In genomic region chr3:69200384-69201068, GRCh38 we compare ENCODE assay signal across 8 cellular contexts.
DNase-seq lines count a peak whose midpoint lies in the region; ATAC-seq and TF ChIP-seq lines count a peak whose summit lies in the region.

No MANE protein-coding gene starts in this region.

- no peak overlapping the region for H3K9ac ChIP-seq in HUES48 (ENCODE audit: low read depth, low read length)
- H3K9ac ChIP-seq in mucosa of rectum (ENCODE audit: low read depth in 1 of 2, low read length in 2 of 2), result peak overlapping the region; percentile 64 to 85

- H3K27me3 ChIP-seq in HUES48 (ENCODE audit: control insufficient read depth, insufficient read depth, low read length) (no peaks in the 10 kb centered on the region), ectodermal cell (ENCODE audit: control insufficient read depth, insufficient read depth, low read length, poor library complexity, severe bottlenecking) (no peaks in the 10 kb centered on the region), mucosa of rectum (ENCODE audit: control insufficient read depth in 2 of 2, insufficient read depth in 2 of 2, low read length in 2 of 2) (no peaks in the 10 kb centered on the region), thyroid gland (no peaks in the 10 kb centered on the region)

- H3K4me1 Mint-ChIP-seq in T-helper 2 cell treated with Interferon-gamma antibody and Interleukin-4, amounts not matched to agents 5 μg/mL and 100 μg/mL, for 36 hours (ENCODE audit: low read depth), result peaks cover 61% of the 10 kb centered on the region

- peak overlapping the region; percentile 90 for H3K4me3 Mint-ChIP-seq in T-helper 2 cell treated with Interferon-gamma antibody and Interleukin-4, amounts not matched to agents 5 μg/mL and 100 μg/mL, for 36 hours

- peaks cover 32% of the 10 kb centered on the region for H3K36me3 Mint-ChIP-seq in T-helper 2 cell treated with Interferon-gamma antibody and Interleukin-4, amounts not matched to agents 5 μg/mL and 100 μg/mL, for 36 hours (ENCODE audit: low read depth)

- H3K4me1 ChIP-seq in HUES48 (ENCODE audit: control insufficient read depth, insufficient read depth, low read length) (peaks cover 8% of the 10 kb centered on the region), ectodermal cell (ENCODE audit: control insufficient read depth, insufficient read depth, low read length) (peaks cover 6% of the 10 kb centered on the region), mucosa of rectum (ENCODE audit: control insufficient read depth in 2 of 2, insufficient read depth in 2 of 2, low read length in 2 of 2) (peaks cover 14 to 16% of the 10 kb centered on the region in 2 donors), thyroid gland (peaks cover 17 to 20% of the 10 kb centered on the region in 2 donors)

- peak; percentile 70 for DNase-seq in T-helper 2 cell treated with Interferon-gamma antibody and Interleukin-4, amounts not matched to agents 5 μg/mL and 100 μg/mL, for 36 hours (ENCODE audit: low spot score)
- peak in 1 of 2 donors; percentile 30 for DNase-seq in thyroid gland
- DNase-seq in dedifferentiated amniotic fluid mesenchymal stem cell (ENCODE audit: extremely low spot score), result no peak

- no peaks in the 10 kb centered on the region for H3K9me3 Mint-ChIP-seq in T-helper 2 cell treated with Interferon-gamma antibody and Interleukin-4, amounts not matched to agents 5 μg/mL and 100 μg/mL, for 36 hours

- H3K27ac ChIP-seq in HUES48 (ENCODE audit: low read depth, low read length), result peak overlapping the region; percentile 79
- H3K27ac ChIP-seq in ectodermal cell (ENCODE audit: insufficient read depth, low read depth, low read length, poor library complexity, severe bottlenecking), result peak overlapping the region; percentile 55
- H3K27ac ChIP-seq in mucosa of rectum (ENCODE audit: low read depth in 2 of 2, low read length in 2 of 2), result peak overlapping the region; percentile 81 to 91
- H3K27ac ChIP-seq in thyroid gland, result peak overlapping the region; percentile 31 to 73 (median 67)

- peak in 1 of 2 donors; percentile 51 for TF ChIP-seq POLR2A in thyroid gland (IDR thresholded peaks at IDR 0.05)

- H3K4me3 ChIP-seq in HUES48 (ENCODE audit: low read depth, low read length) (0 out of 2 replicates have a peak overlapping the region, but pooled peaks have one; percentile 8), ectodermal cell (ENCODE audit: insufficient read depth, low read depth, low read length) (no peak overlapping the region), mucosa of rectum (ENCODE audit: low read length in 2 of 2) (peak overlapping the region; percentile 70 to 86), thyroid gland (replicated peaks in 1 of 3) (no peak overlapping the region)

- ATAC-seq in GM21381 (IDR thresholded peaks at IDR 0.05; ENCODE audit: unreplicated experiment) (no peak), GM18873 (IDR thresholded peaks at IDR 0.05; ENCODE audit: low FRiP score, unreplicated experiment) (no peak)

- intact Hi-C loops in thyroid gland (cut with DNase I), result no loop called here

- no peaks in the 10 kb centered on the region for H3K36me3 ChIP-seq in HUES48 (ENCODE audit: control insufficient read depth, insufficient read depth, low read length)
- no peaks in the 10 kb centered on the region for H3K36me3 ChIP-seq in ectodermal cell (ENCODE audit: control insufficient read depth, insufficient read depth, low read length)
- H3K36me3 ChIP-seq in mucosa of rectum (ENCODE audit: control insufficient read depth in 2 of 2, insufficient read depth in 2 of 2, low read length in 2 of 2), result peaks cover 14 to 23% of the 10 kb centered on the region in 2 donors
- peaks cover 10 to 11% of the 10 kb centered on the region in 2 donors for H3K36me3 ChIP-seq in thyroid gland

- peak overlapping the region; percentile 88 for H3K27ac Mint-ChIP-seq in T-helper 2 cell treated with Interferon-gamma antibody and Interleukin-4, amounts not matched to agents 5 μg/mL and 100 μg/mL, for 36 hours

- H3K27me3 Mint-ChIP-seq in T-helper 2 cell treated with Interferon-gamma antibody and Interleukin-4, amounts not matched to agents 5 μg/mL and 100 μg/mL, for 36 hours (ENCODE audit: low read depth), result no peaks in the 10 kb centered on the region

- H3K9me3 ChIP-seq in HUES48 (ENCODE audit: control insufficient read depth, insufficient read depth, low read length) (no peaks in the 10 kb centered on the region), ectodermal cell (ENCODE audit: control insufficient read depth, low read length) (no peaks in the 10 kb centered on the region), mucosa of rectum (ENCODE audit: control insufficient read depth in 2 of 2, low read length in 2 of 2) (no peaks in the 10 kb centered on the region), thyroid gland (no peaks in the 10 kb centered on the region)

- TF ChIP-seq CTCF in thyroid gland (IDR thresholded peaks at IDR 0.05), result no peak

- 58 to 60% methylated on average over 10 of the region's 10 CpGs for WGBS in ectodermal cell, 2 experiments
- 48 to 50% methylated on average over 10 of the region's 10 CpGs for WGBS in thyroid gland, 2 donors

Comparison
In these comparisons a context has a peak if more than half of its experiments do, and no peak if none do; other contexts are left out.
1. H3K4me3 ChIP-seq: peak in HUES48 (single experiment) and mucosa of rectum (2 of 2); none in ectodermal cell (single experiment) and thyroid gland (0 of 3).
2. Peak in every context shown above with its lines, with median percentiles within 50 percentile points of each other: H3K27ac ChIP-seq.